ENCODE assay signal across 11 cellular contexts in the genomic region with DNA sequence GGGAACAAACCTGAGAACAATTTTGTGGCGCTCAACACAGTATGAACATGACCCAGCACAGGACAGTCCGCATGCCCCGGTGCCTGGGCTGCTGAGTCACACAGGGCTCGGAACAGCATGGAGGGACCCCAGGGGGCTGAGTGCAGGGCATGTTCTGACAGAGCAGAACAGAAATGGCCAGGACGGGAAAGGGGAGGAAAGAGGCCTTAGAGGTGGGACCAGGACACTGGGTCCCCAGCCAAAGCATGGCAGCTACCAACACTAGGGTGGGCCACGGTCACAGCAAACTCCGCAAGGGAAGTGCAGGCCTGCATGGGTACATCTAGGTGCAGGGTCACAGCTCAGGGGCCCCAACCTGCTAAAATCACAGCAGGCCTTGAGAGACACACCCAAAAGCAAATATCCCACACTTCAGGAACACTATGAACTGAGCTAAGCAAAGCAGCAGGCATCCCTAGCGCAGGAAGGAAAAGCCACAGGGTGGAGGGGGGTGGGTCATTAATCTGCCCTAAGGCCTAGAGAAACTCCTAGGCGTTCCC. TPM values are rescaled to one million over a fixed set of nuclear protein-coding genes. Genes with fewer than 3 reads are reported as not detected.
DNase-seq lines count a peak whose midpoint lies in the region; TF ChIP-seq lines count a peak whose summit lies in the region.
"Had no signal": no experiment of that assay in that cellular context is flagged by ENCODE, and none has a peak within 500 bp of the region (broad histone marks: within the 10 kb centered on the region; RNA-seq: fewer than 3 reads in every experiment).

No MANE protein-coding gene starts in this region.

- H3K9me3 Mint-ChIP-seq in osteocyte (ENCODE audit: unreplicated experiment): no peaks in the 10 kb centered on the region

- peak in 2 of 3 experiments; percentile 48 to 51 for DNase-seq in NCI-H1417 (lab: John Stamatoyannopoulos, UW)
- DNase-seq in NCI-H1417 treated with DMSO at 0.1 percent for 48 hours (lab: John Stamatoyannopoulos, UW): no peak
- peak; percentile 80 for DNase-seq in NCI-H69 (lab: John Stamatoyannopoulos, UW)
- no peak for DNase-seq in coronary artery (ENCODE audit: low spot score)
- DNase-seq in osteocyte (ENCODE audit: extremely low spot score, unreplicated experiment): no peak
- DNase-seq in GM20000 (ENCODE audit: low spot score): no peak
- no peak for DNase-seq in stimulated activated CD4-positive, alpha-beta T cell treated with anti-CD3 and anti-CD28 coated beads, Interleukin-4, amount 100 ng/mL, for 24 hours
- no peak for DNase-seq in COLO668 (lab: John Stamatoyannopoulos, UW; ENCODE audit: unreplicated experiment)
- DNase-seq: activated CD8-positive, alpha-beta memory T cell treated with anti-CD3 and anti-CD28 coated beads, Interleukin-2, amount 50 U/mL, for 48 hours; foreskin melanocyte; NCI-H774 had no signal

- peak overlapping the region; percentile 72 for H3K27ac Mint-ChIP-seq in osteocyte (ENCODE audit: unreplicated experiment)

- TF ChIP-seq CTCF in coronary artery (IDR thresholded peaks at IDR 0.05) (no peak), osteocyte (IDR thresholded peaks at IDR 0.05) (no peak), GM20000 (IDR thresholded peaks at IDR 0.05; ENCODE audit: extremely low read depth, missing control alignments) (no peak)

- H3K4me3 ChIP-seq in coronary artery: peak overlapping the region; percentile 92

- no peaks in the 10 kb centered on the region for H3K27me3 Mint-ChIP-seq in osteocyte (ENCODE audit: unreplicated experiment)

- H3K4me1 Mint-ChIP-seq in osteocyte (ENCODE audit: unreplicated experiment): peaks cover 24% of the 10 kb centered on the region

- peaks cover 7% of the 10 kb centered on the region for H3K36me3 Mint-ChIP-seq in osteocyte (ENCODE audit: unreplicated experiment)

- no peak overlapping the region for H3K27ac ChIP-seq in coronary artery

- peak overlapping the region; percentile 66 for H3K4me3 Mint-ChIP-seq in osteocyte (ENCODE audit: unreplicated experiment)

RNA-seq across cellular contexts. Expression of gene IMPDH1, which starts 5.6 kb away (rescaled TPM):
- total RNA-seq in osteocyte: 33.5 and 36.2 TPM in 2 replicates

RNA-seq across cellular contexts. Expression of gene PRRT4, which starts 42.7 kb away (rescaled TPM):
- 0.44 and 0.54 TPM in 2 replicates for total RNA-seq in osteocyte

RNA-seq across cellular contexts. Expression of gene HILPDA, which starts 51.5 kb away (rescaled TPM):
- total RNA-seq in osteocyte: 7.4 and 8.8 TPM in 2 replicates

Comparison
In these comparisons a context has a peak if more than half of its experiments do, and no peak if none do; other contexts are left out.
1. DNase-seq: peak in NCI-H1417 (2 of 3) and NCI-H69 (single experiment); none in NCI-H1417 treated with DMSO at 0.1 percent for 48 hours (single experiment), coronary artery (single experiment), osteocyte (single experiment), GM20000 (single experiment), stimulated activated CD4-positive, alpha-beta T cell treated with anti-CD3 and anti-CD28 coated beads, Interleukin-4, amount 100 ng/mL, for 24 hours (single experiment) and COLO668 (single experiment).